In genomic region chr13:50892162-50892944, GRCh38 we compare ENCODE assay signal across 12 cellular contexts. TPM values are rescaled to one million over a fixed set of nuclear protein-coding genes. Genes with fewer than 3 reads are reported as not detected.
DNase-seq lines count a peak whose midpoint lies in the region; ATAC-seq, FAIRE-seq and TF ChIP-seq lines count a peak whose summit lies in the region.
"Had no signal": no experiment of that assay in that cellular context is flagged by ENCODE, and none has a peak within 500 bp of the region (broad histone marks: within the 10 kb centered on the region; RNA-seq: fewer than 3 reads in every experiment).

No MANE protein-coding gene starts in this region.

- no peaks in the 10 kb centered on the region for H3K27me3 ChIP-seq in SJCRH30

- H3K4me3 Mint-ChIP-seq in naive thymus-derived CD8-positive, alpha-beta T cell = peak overlapping the region; percentile 61 to 92 (median 84)

- H3K27ac ChIP-seq in SJCRH30 = no peak overlapping the region

- no peaks in the 10 kb centered on the region for H3K27me3 Mint-ChIP-seq in naive thymus-derived CD8-positive, alpha-beta T cell

- POLR2A ChIA-PET in naive thymus-derived CD8-positive, alpha-beta T cell (lab: Charles Lee) = interaction anchor here (0.6 to 7.5 kb wide), 9 partner anchors 18 to 1100 kb away, joined by 3 to 87 read pairs (median 4); partner anchors contain the start of genes KPNA3, RNASEH2B and TRIM13

- FAIRE-seq in GM12891 (lab: Jason Lieb, UNC) = peak; percentile 89

- H3K4me3 ChIP-seq in SJCRH30 = no peak overlapping the region

- peaks cover 23 to 52% (median 43%) of the 10 kb centered on the region in 4 donors for H3K4me1 Mint-ChIP-seq in naive thymus-derived CD8-positive, alpha-beta T cell

- DNase-seq in GM12891 (ENCODE audit: insufficient read length, low spot score) = no peak
- DNase-seq in activated CD4-positive, alpha-beta T cell treated with anti-CD3 and anti-CD28 coated beads, Interleukin-2, amount 50 U/mL, for 1 hour = peak; percentile 32
- peak in 4 of 10 donors; percentile 7 to 32 (median 21) for DNase-seq in naive thymus-derived CD8-positive, alpha-beta T cell
- no peak for DNase-seq in DMS53 treated with DMSO at 0.1 percent for 48 hours (lab: John Stamatoyannopoulos, UW; ENCODE audit: unreplicated experiment)
- DNase-seq in SJCRH30 = no peak
- no peak for DNase-seq in hypothalamus (lab: John Stamatoyannopoulos, UW)
- DNase-seq: amniotic stem cell; stimulated activated CD4-positive, alpha-beta T cell treated with anti-CD3 and anti-CD28 coated beads, Interleukin-4, amount 100 ng/mL, for 24 hours had no signal

- peaks cover 0 to 7% (median 0%) of the 10 kb centered on the region in 3 donors for H3K36me3 Mint-ChIP-seq in naive thymus-derived CD8-positive, alpha-beta T cell

- peak overlapping the region; percentile 90 to 97 (median 94) for H3K27ac Mint-ChIP-seq in naive thymus-derived CD8-positive, alpha-beta T cell

- peaks cover 8% of the 10 kb centered on the region for H3K4me1 ChIP-seq in SJCRH30

- peak; percentile 71 for TF ChIP-seq POLR2A in GM12891 (IDR thresholded peaks at IDR 0.05; ENCODE audit: low read depth, low read length)

- H3K9me3 Mint-ChIP-seq in naive thymus-derived CD8-positive, alpha-beta T cell = peaks cover 0 to 3% (median 0%) of the 10 kb centered on the region in 9 donors

- ATAC-seq in HG02981 (IDR thresholded peaks at IDR 0.05; ENCODE audit: unreplicated experiment) = peak; percentile 33
- peak; percentile 58 to 65 for ATAC-seq in naive thymus-derived CD8-positive, alpha-beta T cell
- no peak for ATAC-seq in GM19467 (IDR thresholded peaks at IDR 0.05; ENCODE audit: unreplicated experiment)

- H3K36me3 ChIP-seq in SJCRH30 = no peaks in the 10 kb centered on the region

- H3K9me3 ChIP-seq in SJCRH30 (replicated peaks) = 0 out of 2 replicates have a peak, but pooled peaks cover 2% of the 10 kb centered on the region

TF ChIP-seq in GM12891, 5 proteins besides CTCF, POLR2A, EP300 and RAD21:
- TF ChIP-seq POU2F2 (IDR thresholded peaks at IDR 0.05; ENCODE audit: low read depth, low read length) (peak; percentile 47; the same call in 1 of the 2 replicates), TAF1 (IDR thresholded peaks at IDR 0.05; ENCODE audit: low read depth, low read length) (peak; percentile 82), PAX5 (IDR thresholded peaks at IDR 0.05; ENCODE audit: insufficient read depth, low read length, severe bottlenecking) (no peak), POLR2AphosphoS5 (IDR thresholded peaks at IDR 0.05; ENCODE audit: low read depth, low read length) (peak; percentile 72; the same call in 1 of the 2 replicates), SPI1 (IDR thresholded peaks at IDR 0.05; ENCODE audit: low read depth, low read length) (no peak)

RNA-seq across cellular contexts. Expression of gene RNASEH2B, which starts 17.2 kb away (rescaled TPM):
- polyA plus RNA-seq in GM12891 (2012; ENCODE audit: low read depth, missing spikeins) = 54.7 TPM
- 10 to 100 TPM; 78.5 to 98.3 TPM for total RNA-seq in naive thymus-derived CD8-positive, alpha-beta T cell
- polyA plus RNA-seq in naive thymus-derived CD8-positive, alpha-beta T cell = 100 to 1,000 TPM; 101 to 118 (median 113) TPM
- total RNA-seq in SJCRH30 (2014; rRNA removed; shearing (Covaris generic)) = 93.9 and 108 TPM in 2 replicates

RNA-seq across cellular contexts. Expression of gene DLEU7, which starts 48.9 kb away (rescaled TPM):
- polyA plus RNA-seq in GM12891 (2012; ENCODE audit: low read depth, missing spikeins) = 0.18 TPM
- not detected for total RNA-seq in naive thymus-derived CD8-positive, alpha-beta T cell
- polyA plus RNA-seq in naive thymus-derived CD8-positive, alpha-beta T cell = not detected
- 1.2 and 2.9 TPM in 2 replicates for total RNA-seq in SJCRH30 (2014; rRNA removed; shearing (Covaris generic))
- total RNA-seq: M059J, SK-MEL-5 had no signal
